ENCODE assay signal across 25 cellular contexts in genomic region chr3:122535964-122536363, GRCh38.
"Had no signal": no experiment of that assay in that cellular context is flagged by ENCODE, and none has a peak within 500 bp of the region (broad histone marks: within the 10 kb centered on the region; RNA-seq: fewer than 3 reads in every experiment).

No MANE protein-coding gene starts in this region.

- H3K27me3 ChIP-seq: foreskin keratinocyte, neutrophil, spleen, testis, tibial nerve, upper lobe of right lung had no signal

- H3K27ac ChIP-seq: foreskin keratinocyte, left ventricle myocardium inferior, lower lobe of right lung, neutrophil, spleen, testis, tibial nerve, upper lobe of right lung had no signal

- ATAC-seq: foreskin keratinocyte; left cardiac atrium; lower lobe of right lung; sciatic nerve; stimulated activated naive B cell treated with anti-CD40 and anti-IgM and Interleukin-4, amounts not matched to agents 10 μg/mL and 1 μg/mL and 100 μg/mL, for 72 hours; stimulated activated naive CD8-positive, alpha-beta T cell treated with anti-CD3 and anti-CD28 coated beads, Interleukin-15, amount 100 ng/mL, for 72 hours; upper lobe of right lung had no signal

- H3K4me1 Mint-ChIP-seq: nephron progenitor cell had no signal

- H3K4me3 Mint-ChIP-seq: dendritic cell treated with granulocyte-macrophage colony-stimulating factor and Interleukin-4, amounts not matched to agents 40 ng/mL and 50 ng/mL, for 4 days; immature natural killer cell; memory B cell; naive B cell; nephron progenitor cell; stimulated activated naive B cell treated with anti-CD40 and anti-IgM and Interleukin-4, amounts not matched to agents 10 μg/mL and 1 μg/mL and 100 μg/mL, for 72 hours; stimulated activated naive CD8-positive, alpha-beta T cell treated with anti-CD3 and anti-CD28 coated beads, Interleukin-15, amount 100 ng/mL, for 72 hours had no signal

- H3K27ac Mint-ChIP-seq: dendritic cell treated with granulocyte-macrophage colony-stimulating factor and Interleukin-4, amounts not matched to agents 40 ng/mL and 50 ng/mL, for 4 days; naive B cell; nephron progenitor cell; stimulated activated naive B cell treated with anti-CD40 and anti-IgM and Interleukin-4, amounts not matched to agents 10 μg/mL and 1 μg/mL and 100 μg/mL, for 72 hours; stimulated activated naive CD8-positive, alpha-beta T cell treated with anti-CD3 and anti-CD28 coated beads, Interleukin-15, amount 100 ng/mL, for 72 hours had no signal

- H3K9me3 Mint-ChIP-seq: dendritic cell treated with granulocyte-macrophage colony-stimulating factor and Interleukin-4, amounts not matched to agents 40 ng/mL and 50 ng/mL, for 4 days; immature natural killer cell; memory B cell; naive B cell; nephron progenitor cell; stimulated activated naive B cell treated with anti-CD40 and anti-IgM and Interleukin-4, amounts not matched to agents 10 μg/mL and 1 μg/mL and 100 μg/mL, for 72 hours; stimulated activated naive CD8-positive, alpha-beta T cell treated with anti-CD3 and anti-CD28 coated beads, Interleukin-15, amount 100 ng/mL, for 72 hours had no signal

- H3K4me3 ChIP-seq: left ventricle myocardium inferior, lower lobe of right lung, spleen, testis, tibial nerve, upper lobe of right lung had no signal

- DNase-seq: cerebellar nuclear complex; erythroblast; foreskin keratinocyte; immature natural killer cell; kidney; left cardiac atrium; left ventricle myocardium inferior; lower lobe of right lung; midbrain; naive B cell; nephron progenitor cell; posterior cingulate gyrus; spleen; stimulated activated CD4-positive, alpha-beta T cell treated with anti-CD3 and anti-CD28 coated beads, Interleukin-15, amount 100 ng/mL, for 24 hours; stimulated activated CD4-positive, alpha-beta T cell treated with anti-CD3 and anti-CD28 coated beads, Interleukin-1b, Interleukin-23, amount 100 ng/mL, for 48 hours; stimulated activated CD4-positive, alpha-beta T cell treated with anti-CD3 and anti-CD28 coated beads, Interleukin-4, amount 100 ng/mL, for 4 hours; stimulated activated naive B cell treated with anti-CD40 and anti-IgM and Interleukin-4, amounts not matched to agents 10 μg/mL and 1 μg/mL and 100 μg/mL, for 72 hours; stimulated activated naive CD8-positive, alpha-beta T cell treated with anti-CD3 and anti-CD28 coated beads, Interleukin-15, amount 100 ng/mL, for 72 hours; testis; upper lobe of right lung had no signal

- H3K27me3 Mint-ChIP-seq: dendritic cell treated with granulocyte-macrophage colony-stimulating factor and Interleukin-4, amounts not matched to agents 40 ng/mL and 50 ng/mL, for 4 days; memory B cell; naive B cell; stimulated activated naive B cell treated with anti-CD40 and anti-IgM and Interleukin-4, amounts not matched to agents 10 μg/mL and 1 μg/mL and 100 μg/mL, for 72 hours; stimulated activated naive CD8-positive, alpha-beta T cell treated with anti-CD3 and anti-CD28 coated beads, Interleukin-15, amount 100 ng/mL, for 72 hours had no signal

- H3K4me1 ChIP-seq: left ventricle myocardium inferior, testis, tibial nerve, upper lobe of right lung had no signal
